ENCODE assay signal across 21 cellular contexts in genomic region chr11:86785576-86785975, GRCh38.
"Had no signal": no experiment of that assay in that cellular context is flagged by ENCODE, and none has a peak within 500 bp of the region (broad histone marks: within the 10 kb centered on the region; RNA-seq: fewer than 3 reads in every experiment).

No MANE protein-coding gene starts in this region.

- H3K4me1 ChIP-seq: adrenal gland, prostate gland, right atrium auricular region had no signal

- FAIRE-seq: keratinocyte, small intestine, TTC549 had no signal

- DNase-seq: activated CD4-positive, alpha-beta T cell treated with anti-CD3 and anti-CD28 coated beads, Interleukin-2, amount 50 U/mL, for 4 hours; activated gamma-delta T cell; adrenal gland; dermis blood vessel endothelial cell; effector memory CD8-positive, alpha-beta T cell; gastrocnemius medialis; head of caudate nucleus; nucleus accumbens; small intestine; stimulated activated CD4-positive, alpha-beta T cell treated with anti-CD3 and anti-CD28 coated beads, Interleukin-4, amount 100 ng/mL, for 1 hour; stomach; trophoblast cell had no signal

- H3K27ac ChIP-seq: adrenal gland, gastrocnemius medialis, prostate gland, right atrium auricular region, stomach had no signal

- H3K27ac Mint-ChIP-seq: activated naive CD4-positive, alpha-beta T cell treated with anti-CD3 and anti-CD28 coated beads, Interleukin-2, amount 50 U/mL, for 24 hours; effector memory CD8-positive, alpha-beta T cell; mesothelial cell of epicardium; nephron; T-helper 2 cell treated with Interferon-gamma antibody and Interleukin-4, amounts not matched to agents 5 μg/mL and 100 μg/mL, for 36 hours had no signal

- H3K4me1 Mint-ChIP-seq: activated naive CD4-positive, alpha-beta T cell treated with anti-CD3 and anti-CD28 coated beads, Interleukin-2, amount 50 U/mL, for 24 hours had no signal

- H3K9me3 ChIP-seq: adrenal gland, gastrocnemius medialis, prostate gland, right atrium auricular region, stomach had no signal

- H3K36me3 Mint-ChIP-seq: activated naive CD4-positive, alpha-beta T cell treated with anti-CD3 and anti-CD28 coated beads, Interleukin-2, amount 50 U/mL, for 24 hours; mesothelial cell of epicardium had no signal

- H3K4me3 ChIP-seq: adrenal gland, gastrocnemius medialis, prostate gland, right atrium auricular region, stomach had no signal

- H3K36me3 ChIP-seq: adrenal gland, gastrocnemius medialis, prostate gland, right atrium auricular region, stomach had no signal

- H3K4me3 Mint-ChIP-seq: activated naive CD4-positive, alpha-beta T cell treated with anti-CD3 and anti-CD28 coated beads, Interleukin-2, amount 50 U/mL, for 24 hours; effector memory CD8-positive, alpha-beta T cell; mesothelial cell of epicardium; nephron; T-helper 2 cell treated with Interferon-gamma antibody and Interleukin-4, amounts not matched to agents 5 μg/mL and 100 μg/mL, for 36 hours had no signal

- H3K9me3 Mint-ChIP-seq: activated naive CD4-positive, alpha-beta T cell treated with anti-CD3 and anti-CD28 coated beads, Interleukin-2, amount 50 U/mL, for 24 hours; effector memory CD8-positive, alpha-beta T cell; mesothelial cell of epicardium; nephron; T-helper 2 cell treated with Interferon-gamma antibody and Interleukin-4, amounts not matched to agents 5 μg/mL and 100 μg/mL, for 36 hours had no signal

- ATAC-seq: effector memory CD8-positive, alpha-beta T cell; gastrocnemius medialis; left lobe of liver had no signal

- H3K27me3 ChIP-seq: adrenal gland, gastrocnemius medialis, right atrium auricular region, stomach had no signal
